In the genomic region with DNA sequence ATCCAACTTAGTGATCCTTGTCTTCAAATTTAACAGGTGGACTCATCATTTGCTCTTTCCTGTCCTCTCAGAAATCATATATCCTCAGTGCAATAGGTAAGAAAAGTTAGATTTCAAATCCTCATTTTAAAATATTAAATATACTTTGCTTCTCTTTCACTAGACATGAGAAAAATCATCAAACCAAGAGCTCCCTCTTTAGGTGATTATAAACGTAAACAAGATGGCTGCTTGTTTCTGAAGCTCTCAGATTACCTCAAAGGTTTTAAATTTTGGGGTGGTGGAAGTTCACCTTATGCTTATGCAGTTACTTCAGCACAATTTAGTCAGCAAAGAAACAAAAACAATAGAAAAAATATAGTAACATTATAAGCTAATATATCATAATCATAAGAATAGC, we compare ENCODE assay signal across 14 cellular contexts. TPM values are rescaled to one million over a fixed set of nuclear protein-coding genes. Genes with fewer than 3 reads are reported as not detected.
DNase-seq lines count a peak whose midpoint lies in the region; ATAC-seq and TF ChIP-seq lines count a peak whose summit lies in the region.
"Had no signal": no experiment of that assay in that cellular context is flagged by ENCODE, and none has a peak within 500 bp of the region (broad histone marks: within the 10 kb centered on the region; RNA-seq: fewer than 3 reads in every experiment).

No MANE protein-coding gene starts in this region.

- in situ Hi-C loops in SK-MEL-5 (cut with HindIII; ENCODE audit: low pct_unique_long_range_greater_than_20kb, low sequenced_read_pairs) = no loop called here

- H3K79me2 ChIP-seq in osteoblast (ENCODE audit: insufficient read depth, low read length) = no peaks in the 10 kb centered on the region

- H3K36me3 ChIP-seq in H7 (replicated peaks; ENCODE audit: control insufficient read depth, insufficient read depth, low read length) (no peaks in the 10 kb centered on the region), osteoblast (ENCODE audit: insufficient read depth, low read length) (no peaks in the 10 kb centered on the region)

- no peak for ATAC-seq in GM19455 (IDR thresholded peaks at IDR 0.05; ENCODE audit: unreplicated experiment)

- H3K9me3 ChIP-seq in osteoblast (ENCODE audit: low read depth, low read length) = no peaks in the 10 kb centered on the region
- H3K9me3 ChIP-seq: Caco-2 had no signal

- DNase-seq in H7 (peak; percentile 3), SK-MEL-5 (ENCODE audit: low read depth, low spot score) (peak; percentile 48), iPS-NIHi7 (ENCODE audit: extremely low spot score) (peak; percentile 9), osteoblast (ENCODE audit: insufficient read length, low spot score, missing footprints) (no peak), foreskin melanocyte (no peak), NOMO-1 treated with DMSO at 0.1 percent for 48 hours (lab: John Stamatoyannopoulos, UW; ENCODE audit: unreplicated experiment) (no peak)
- DNase-seq: activated CD4-positive, alpha-beta T cell treated with anti-CD3 and anti-CD28 coated beads for 48 hours; activated gamma-delta T cell; head of caudate nucleus; NCI-H1048 had no signal

- H3K4me1 ChIP-seq in osteoblast (ENCODE audit: insufficient read depth, low read length) = no peaks in the 10 kb centered on the region
- H3K4me1 ChIP-seq: Caco-2 had no signal

- TF ChIP-seq CTCF in C4-2B (conservative IDR thresholded peaks at IDR 0.05) (peak; percentile 69), osteoblast (IDR thresholded peaks at IDR 0.05; ENCODE audit: extremely low read depth, low read depth, low read length) (no peak)

- H4K20me1 ChIP-seq in osteoblast (ENCODE audit: insufficient read depth, low read length) = no peaks in the 10 kb centered on the region

- H2AFZ ChIP-seq in osteoblast (ENCODE audit: low read length) = no peak overlapping the region

- H3K27ac ChIP-seq in C4-2B (no peak overlapping the region), osteoblast (ENCODE audit: low read depth, low read length) (no peak overlapping the region)

- H3K4me3 ChIP-seq in H7 (ENCODE audit: insufficient read depth, low read depth, low read length) (no peak overlapping the region), osteoblast (ENCODE audit: insufficient read depth, low read length) (no peak overlapping the region)

- no peak overlapping the region for H3K4me2 ChIP-seq in osteoblast (ENCODE audit: insufficient read depth, low read length)

- no peaks in the 10 kb centered on the region for H3K27me3 ChIP-seq in H7 (ENCODE audit: control insufficient read depth, insufficient read depth, low read length)
- H3K27me3 ChIP-seq in osteoblast (ENCODE audit: insufficient read depth, low read length) = no peaks in the 10 kb centered on the region

RNA-seq across cellular contexts. Expression of gene CSN3, which starts 27.3 kb away (rescaled TPM):
- total RNA-seq in H7 (2014; rRNA removed; shearing (Covaris generic)) = not detected in 2 replicates
- total RNA-seq in SK-MEL-5 (2014; rRNA removed; shearing (Covaris generic)) = not detected in 2 replicates
- 0.15 TPM in 1 of 2 replicates, not detected in the other for polyA plus RNA-seq in SK-MEL-5 (2015; cell fraction: cytosol; rRNA removed)
- polyA plus RNA-seq in SK-MEL-5 (2015; cell fraction: nucleus; rRNA removed) = not detected in 2 replicates
- total RNA-seq in osteoblast = not detected in 2 replicates
- total RNA-seq: Caco-2, skeletal muscle tissue had no signal

RNA-seq across cellular contexts. Expression of gene FDCSP, which starts 43.8 kb away (rescaled TPM):
- not detected in 2 replicates for total RNA-seq in H7 (2014; rRNA removed; shearing (Covaris generic))
- total RNA-seq in SK-MEL-5 (2014; rRNA removed; shearing (Covaris generic)) = not detected in 2 replicates
- polyA plus RNA-seq in SK-MEL-5 (2015; cell fraction: cytosol; rRNA removed) = not detected in 2 replicates
- not detected in 2 replicates for polyA plus RNA-seq in SK-MEL-5 (2015; cell fraction: nucleus; rRNA removed)
- total RNA-seq in osteoblast = not detected in 2 replicates
- total RNA-seq: Caco-2, skeletal muscle tissue had no signal

Comparison
In these comparisons a context has a peak if more than half of its experiments do, and no peak if none do; other contexts are left out.
1. DNase-seq: peak in H7 (single experiment), SK-MEL-5 (single experiment) and iPS-NIHi7 (single experiment); none in osteoblast (single experiment), foreskin melanocyte (single experiment) and NOMO-1 treated with DMSO at 0.1 percent for 48 hours (single experiment).